Comparison of ENCODE assay signal across 10 cellular contexts in the genomic region with DNA sequence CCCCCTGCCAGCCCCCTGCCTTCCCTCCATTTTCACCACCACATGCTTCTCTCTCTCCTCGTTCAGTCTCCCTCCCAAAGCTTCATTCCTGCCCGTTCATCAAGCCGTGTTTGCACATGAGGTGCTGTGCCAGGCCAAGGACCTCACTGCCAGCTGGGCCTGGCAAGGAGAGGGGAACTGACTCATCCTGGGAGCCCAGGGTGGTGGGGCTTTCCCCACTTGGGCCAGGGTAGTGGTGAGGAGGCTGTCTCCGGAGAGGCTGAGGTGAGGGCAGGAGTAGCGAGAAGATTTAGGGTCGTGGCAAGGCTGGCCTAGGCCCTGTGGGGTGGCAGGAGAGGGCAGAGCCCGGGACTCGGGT. TPM values are rescaled to one million over a fixed set of nuclear protein-coding genes. Genes with fewer than 3 reads are reported as not detected.
DNase-seq lines count a peak whose midpoint lies in the region; ATAC-seq, FAIRE-seq and TF ChIP-seq lines count a peak whose summit lies in the region.
"Had no signal": no experiment of that assay in that cellular context is flagged by ENCODE, and none has a peak within 500 bp of the region (broad histone marks: within the 10 kb centered on the region; RNA-seq: fewer than 3 reads in every experiment).

No MANE protein-coding gene starts in this region.

- H3K4me3 Mint-ChIP-seq in activated CD8-positive, alpha-beta memory T cell treated with anti-CD3 and anti-CD28 coated beads, Interleukin-2, amount 10 ng/mL, durations not matched to agents 7 days and 5 days, result no peak overlapping the region
- no peak overlapping the region for H3K4me3 Mint-ChIP-seq in T-helper 17 cell
- H3K4me3 Mint-ChIP-seq: B cell had no signal

- H3K36me3 ChIP-seq in keratinocyte (ENCODE audit: control insufficient read depth in 2 of 2, extremely low read depth in 1 of 2, insufficient read depth in 2 of 2, low read length in 2 of 2), result no peaks in the 10 kb centered on the region
- no peaks in the 10 kb centered on the region for H3K36me3 ChIP-seq in thoracic aorta

- H3K79me2 ChIP-seq in keratinocyte (ENCODE audit: control insufficient read depth, insufficient read depth, low read length), result no peaks in the 10 kb centered on the region

- no peaks in the 10 kb centered on the region for H3K9me3 Mint-ChIP-seq in activated CD8-positive, alpha-beta memory T cell treated with anti-CD3 and anti-CD28 coated beads, Interleukin-2, amount 10 ng/mL, durations not matched to agents 7 days and 5 days (ENCODE audit: low read depth)

- H3K4me1 Mint-ChIP-seq in activated CD8-positive, alpha-beta memory T cell treated with anti-CD3 and anti-CD28 coated beads, Interleukin-2, amount 10 ng/mL, durations not matched to agents 7 days and 5 days, result peaks cover 17% of the 10 kb centered on the region
- peaks cover 7% of the 10 kb centered on the region for H3K4me1 Mint-ChIP-seq in T-helper 17 cell

- H3K27ac Mint-ChIP-seq in activated CD8-positive, alpha-beta memory T cell treated with anti-CD3 and anti-CD28 coated beads, Interleukin-2, amount 10 ng/mL, durations not matched to agents 7 days and 5 days, result peak overlapping the region; percentile 6
- no peak overlapping the region for H3K27ac Mint-ChIP-seq in T-helper 17 cell
- H3K27ac Mint-ChIP-seq: B cell had no signal

- no peak overlapping the region for H2AFZ ChIP-seq in keratinocyte (ENCODE audit: control insufficient read depth, low read length)

- H3K27me3 Mint-ChIP-seq in activated CD8-positive, alpha-beta memory T cell treated with anti-CD3 and anti-CD28 coated beads, Interleukin-2, amount 10 ng/mL, durations not matched to agents 7 days and 5 days, result peaks cover 4% of the 10 kb centered on the region
- no peaks in the 10 kb centered on the region for H3K27me3 Mint-ChIP-seq in T-helper 17 cell

- TF ChIP-seq CTCF in keratinocyte (optimal IDR thresholded peaks at IDR 0.05 in 1 of 3, IDR thresholded peaks at IDR 0.05 in 1 of 3, conservative IDR thresholded peaks at IDR 0.05 in 1 of 3; ENCODE audit: extremely low read depth in 1 of 3, insufficient read depth in 2 of 3, low read length in 3 of 3), result no peak
- no peak for TF ChIP-seq CTCF in thoracic aorta (IDR thresholded peaks at IDR 0.05)

- CTCF ChIA-PET in activated CD8-positive, alpha-beta memory T cell treated with anti-CD3 and anti-CD28 coated beads, Interleukin-2, amount 10 ng/mL, durations not matched to agents 7 days and 5 days (lab: Charles Lee), result no interaction called here

- DNase-seq in activated CD8-positive, alpha-beta memory T cell treated with anti-CD3 and anti-CD28 coated beads, Interleukin-2, amount 10 ng/mL, durations not matched to agents 7 days and 5 days, result no peak
- no peak for DNase-seq in activated CD8-positive, alpha-beta memory T cell treated with anti-CD3 and anti-CD28 coated beads, Interleukin-2, amount 50 U/mL, for 48 hours
- no peak for DNase-seq in T-helper 17 cell
- no peak for DNase-seq in keratinocyte (ENCODE audit: low read depth, low spot score)
- DNase-seq in thoracic aorta (ENCODE audit: low spot score), result no peak
- no peak for DNase-seq in erythroblast (lab: John Stamatoyannopoulos, UW)
- no peak for DNase-seq in NK-92 treated with Interleukin-12 subunit alpha and Interleukin-12 subunit beta, amount 100 ng/mL, for 24 hours (lab: John Stamatoyannopoulos, UW)
- DNase-seq in NCI-H1092 treated with DMSO at 0.1 percent for 48 hours (lab: John Stamatoyannopoulos, UW), result no peak
- DNase-seq: activated T-cell treated with anti-CD3 and anti-CD28 coated beads for 4 hours had no signal

- peak overlapping the region; percentile 10 for H3K4me2 ChIP-seq in keratinocyte (ENCODE audit: control insufficient read depth, extremely low read depth, insufficient read depth, low read depth, low read length)

- H3K36me3 Mint-ChIP-seq in activated CD8-positive, alpha-beta memory T cell treated with anti-CD3 and anti-CD28 coated beads, Interleukin-2, amount 10 ng/mL, durations not matched to agents 7 days and 5 days, result no peaks in the 10 kb centered on the region
- peaks cover 2% of the 10 kb centered on the region for H3K36me3 Mint-ChIP-seq in T-helper 17 cell (ENCODE audit: low read depth)

- H4K20me1 ChIP-seq in keratinocyte (ENCODE audit: control insufficient read depth, extremely low read depth, insufficient read depth, low read length), result no peaks in the 10 kb centered on the region

- FAIRE-seq in keratinocyte (lab: Jason Lieb, UNC), result no peak

- H3K4me1 ChIP-seq in keratinocyte (ENCODE audit: control insufficient read depth, extremely low read depth, insufficient read depth, low read length) (peaks cover 15% of the 10 kb centered on the region), thoracic aorta (ENCODE audit: control insufficient read depth in 1 of 2, low read depth in 2 of 2) (peaks cover 20 to 35% of the 10 kb centered on the region in 2 donors)

- H3K4me3 ChIP-seq in keratinocyte (ENCODE audit: control insufficient read depth in 2 of 3, extremely low read depth in 1 of 3, insufficient read depth in 2 of 3, low read depth in 1 of 3, low read length in 3 of 3), result no peak overlapping the region
- no peak overlapping the region for H3K4me3 ChIP-seq in thoracic aorta

- dilution Hi-C loops in keratinocyte (cut with MboI; ENCODE audit: extremely low pct_ligation_motif_present, low sequenced_read_pairs), result no loop called here

- no peak overlapping the region for H3K27ac ChIP-seq in keratinocyte (ENCODE audit: control insufficient read depth, insufficient read depth, low read length)
- peak overlapping the region in 1 of 2 donors; percentile 23 for H3K27ac ChIP-seq in thoracic aorta

- H3K9me1 ChIP-seq in keratinocyte (ENCODE audit: control insufficient read depth, extremely low read depth, insufficient read depth, low read length), result no peaks in the 10 kb centered on the region

- H3K27me3 ChIP-seq in keratinocyte (ENCODE audit: control insufficient read depth, extremely low read depth, insufficient read depth, low read length) (no peaks in the 10 kb centered on the region), thoracic aorta (replicated peaks; ENCODE audit: insufficient read depth) (no peaks in the 10 kb centered on the region)

- H3K9me3 ChIP-seq in T-helper 17 cell (ENCODE audit: control insufficient read depth, low read length, poor library complexity, severe bottlenecking), result no peaks in the 10 kb centered on the region
- no peaks in the 10 kb centered on the region for H3K9me3 ChIP-seq in keratinocyte (ENCODE audit: control insufficient read depth, low read depth, low read length)
- H3K9me3 ChIP-seq in thoracic aorta, result no peaks in the 10 kb centered on the region

- no peak for TF ChIP-seq POLR2A in erythroblast (IDR thresholded peaks at IDR 0.05; ENCODE audit: low read length)

- peak overlapping the region; percentile 6 for H3K9ac ChIP-seq in keratinocyte (ENCODE audit: control insufficient read depth, extremely low read depth, insufficient read depth, low read length)

- ATAC-seq in activated CD8-positive, alpha-beta memory T cell treated with anti-CD3 and anti-CD28 coated beads, Interleukin-2, amount 10 ng/mL, durations not matched to agents 7 days and 5 days, result no peak
- ATAC-seq in T-helper 17 cell, result peak; percentile 39
- ATAC-seq in thoracic aorta (ENCODE audit: insufficient number of reproducible peaks, low FRiP score, low read depth), result peak; percentile 40

RNA-seq across cellular contexts. Expression of a gene that starts 30.4 kb away (rescaled TPM):
- 10 to 100 TPM; 67.3 to 73.5 TPM for total RNA-seq in activated CD8-positive, alpha-beta memory T cell treated with anti-CD3 and anti-CD28 coated beads, Interleukin-2, amount 10 ng/mL, durations not matched to agents 7 days and 5 days
- 10 to 100 TPM; 31.7 to 37.5 TPM for total RNA-seq in T-helper 17 cell
- polyA plus RNA-seq in keratinocyte, result 6.1 to 10.6 TPM (median 9.2 TPM) in 3 replicates
- 29.9 TPM for polyA plus RNA-seq in keratinocyte (2011; ENCODE audit: low read depth)
- polyA plus RNA-seq in keratinocyte (2011; cell fraction: cytosol; rRNA removed), result 4.8 and 10.2 TPM in 2 replicates
- 93.0 and 122 TPM in 2 replicates for polyA plus RNA-seq in keratinocyte (2011; cell fraction: nucleus; rRNA removed)
- polyA plus RNA-seq in keratinocyte (2012; ENCODE audit: low replicate concordance), result 34.8 and 46.5 TPM in 2 replicates
- polyA minus RNA-seq in keratinocyte, result 34.6 to 70.3 TPM (median 38.1 TPM) in 3 replicates
- polyA minus RNA-seq in keratinocyte (2011; cell fraction: cytosol; rRNA and poly(A)+ RNA removed), result 87.9 TPM
- 267 and 300 TPM in 2 replicates for polyA minus RNA-seq in keratinocyte (2011; cell fraction: nucleus; rRNA and poly(A)+ RNA removed)
- 10 to 100 TPM; 40.9 to 48.1 TPM for total RNA-seq in thoracic aorta
